In the genomic region with DNA sequence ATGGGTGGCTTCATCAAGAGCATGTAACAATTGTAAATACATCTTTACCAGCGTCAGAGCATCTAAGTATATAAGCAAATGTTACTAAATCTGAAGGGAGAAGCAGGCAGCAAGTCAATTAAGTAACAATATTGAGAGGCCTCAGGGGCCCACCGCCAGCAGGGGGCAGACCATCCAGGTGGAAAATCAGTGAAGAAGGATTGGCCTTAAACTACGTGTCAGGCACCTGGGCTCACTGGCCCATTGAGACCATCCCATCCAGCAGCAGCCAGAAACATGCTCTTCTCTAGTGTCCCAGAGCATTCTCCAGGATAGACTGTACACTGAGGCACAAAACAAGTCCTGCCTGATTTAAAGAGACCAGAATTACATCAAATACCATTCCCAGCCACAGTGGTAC, we compare ENCODE assay signal across 8 cellular contexts.
DNase-seq lines count a peak whose midpoint lies in the region; ATAC-seq and TF ChIP-seq lines count a peak whose summit lies in the region.

No MANE protein-coding gene starts in this region.

- peaks cover 24% of the 10 kb centered on the region for H3K27me3 Mint-ChIP-seq in nephron progenitor cell (ENCODE audit: low read depth, poor library complexity)

- no peak overlapping the region for H3K4me3 Mint-ChIP-seq in nephron progenitor cell

- peaks cover 11% of the 10 kb centered on the region for H3K9me3 Mint-ChIP-seq in nephron progenitor cell

- H3K36me3 Mint-ChIP-seq in nephron progenitor cell (ENCODE audit: low read depth), result no peaks in the 10 kb centered on the region

- in situ Hi-C loops in Caki2 (cut with HindIII; ENCODE audit: low pct_unique_long_range_greater_than_20kb, low sequenced_read_pairs), result no loop called here

- H3K4me3 ChIP-seq in NT2/D1 (ENCODE audit: insufficient read length, low read depth), result no peak overlapping the region

- peak; percentile 56 for TF ChIP-seq CTCF in nephron progenitor cell (IDR thresholded peaks at IDR 0.05)

- H3K27ac Mint-ChIP-seq in nephron progenitor cell, result no peak overlapping the region

- peak; percentile 10 for DNase-seq in Caki2 (ENCODE audit: low read depth)
- peak; percentile 51 for DNase-seq in NT2/D1 (ENCODE audit: low read depth, low spot score)
- peak; percentile 56 for DNase-seq in ecto neural progenitor cell (ENCODE audit: low spot score)
- DNase-seq in nephron progenitor cell, result peak; percentile 44
- no peak for DNase-seq in NCI-H1930 (lab: John Stamatoyannopoulos, UW)

- H3K9me3 ChIP-seq in NT2/D1 (ENCODE audit: insufficient read depth, low read length), result no peaks in the 10 kb centered on the region

- no peak overlapping the region for H3K9ac ChIP-seq in NT2/D1 (ENCODE audit: insufficient read length, low read depth)

- ATAC-seq in GM19463 (IDR thresholded peaks at IDR 0.05; ENCODE audit: unreplicated experiment) (peak; percentile 63), HG02610 (IDR thresholded peaks at IDR 0.05; ENCODE audit: unreplicated experiment) (no peak), GM18858 (IDR thresholded peaks at IDR 0.05; ENCODE audit: unreplicated experiment) (no peak)

- no peaks in the 10 kb centered on the region for H3K36me3 ChIP-seq in NT2/D1 (ENCODE audit: insufficient read depth, insufficient read length, low read length)

- peaks cover 42% of the 10 kb centered on the region for H3K4me1 Mint-ChIP-seq in nephron progenitor cell

- no peaks in the 10 kb centered on the region for H3K27me3 ChIP-seq in NT2/D1 (ENCODE audit: insufficient read depth, insufficient read length)

- H3K4me1 ChIP-seq in NT2/D1 (ENCODE audit: insufficient read depth, insufficient read length), result no peaks in the 10 kb centered on the region

Comparison
In these comparisons a context has a peak if more than half of its experiments do, and no peak if none do; other contexts are left out.
1. DNase-seq: peak in Caki2 (single experiment), NT2/D1 (single experiment), ecto neural progenitor cell (single experiment) and nephron progenitor cell (single experiment); none in NCI-H1930 (0 of 2).